8 cellular contexts compared by ENCODE assay signal in the genomic region with DNA sequence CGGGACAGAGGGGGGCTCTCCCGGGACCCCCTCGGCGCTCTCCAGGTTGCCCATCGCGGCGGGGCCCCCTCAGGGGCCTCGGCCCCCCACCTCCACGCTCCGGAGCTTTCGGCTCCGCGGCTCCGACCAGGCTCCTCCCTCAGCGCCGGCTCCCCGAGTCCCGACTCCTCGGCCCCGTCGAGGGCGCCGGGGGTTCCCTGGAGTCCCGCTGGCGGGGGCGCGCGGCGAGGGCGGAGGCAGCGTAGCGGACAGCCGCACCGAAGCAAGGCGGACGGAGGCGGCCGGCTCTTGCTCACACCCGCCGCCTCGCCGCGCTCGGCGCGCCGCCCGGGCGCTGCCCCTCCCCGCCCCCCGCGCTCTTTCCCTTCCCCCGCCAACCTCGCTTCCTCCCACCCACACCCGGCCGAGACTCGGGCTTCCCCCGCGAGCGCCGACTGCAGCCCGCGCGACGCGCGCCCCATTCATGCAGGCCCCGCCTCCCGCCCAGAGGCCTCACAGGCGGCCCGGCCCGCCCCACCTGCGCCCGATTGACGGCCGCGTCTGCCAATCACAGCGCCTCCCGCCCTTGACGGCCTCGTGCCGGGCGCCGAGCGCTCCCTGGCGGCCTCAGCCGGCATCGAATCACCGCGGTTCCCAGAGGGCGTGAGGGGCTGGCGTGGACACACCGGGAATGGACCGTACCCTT. TPM values are rescaled to one million over a fixed set of nuclear protein-coding genes. Genes with fewer than 3 reads are reported as not detected.
A peak's percentile ranks its signal among the peaks of the same experiment; 100 is the strongest.
DNase-seq lines count a peak whose midpoint lies in the region; ATAC-seq and TF ChIP-seq lines count a peak whose summit lies in the region.

Gene FMNL3, minus strand, starts transcription at position 279 of the 685 bp plus-strand sequence. Its CDS starts 225 bp downstream, at position 54.

- H3K27me3 Mint-ChIP-seq in HFFc6 (ENCODE audit: insufficient read depth), result peaks cover 13% of the 10 kb centered on the region
- peaks cover 44% of the 10 kb centered on the region for H3K27me3 Mint-ChIP-seq in activated naive CD4-positive, alpha-beta T cell treated with anti-CD3 and anti-CD28 coated beads, Interleukin-2, amount 10 ng/mL, durations not matched to agents 7 days and 5 days

- peak; percentile 99 for DNase-seq in GM10248 (ENCODE audit: extremely low spot score)
- DNase-seq in HFFc6, result peak; percentile 96
- DNase-seq in NAMALWA (ENCODE audit: low spot score), result peak; percentile 95
- DNase-seq in SK-MEL-5 (ENCODE audit: low read depth, low spot score), result peak; percentile 93
- DNase-seq in activated naive CD4-positive, alpha-beta T cell treated with anti-CD3 and anti-CD28 coated beads, Interleukin-2, amount 10 ng/mL, durations not matched to agents 7 days and 5 days, result peak; percentile 98
- peak; percentile 99 for DNase-seq in germinal center (ENCODE audit: low spot score)
- DNase-seq in omental fat pad (ENCODE audit: low spot score), result peak; percentile 94
- DNase-seq in testis, result peak; percentile 99

- H3K9me3 Mint-ChIP-seq in HFFc6, result no peaks in the 10 kb centered on the region
- H3K9me3 Mint-ChIP-seq in activated naive CD4-positive, alpha-beta T cell treated with anti-CD3 and anti-CD28 coated beads, Interleukin-2, amount 10 ng/mL, durations not matched to agents 7 days and 5 days, result no peaks in the 10 kb centered on the region

- peaks cover 46% of the 10 kb centered on the region for H3K4me1 Mint-ChIP-seq in HFFc6 (ENCODE audit: low read depth)
- peaks cover 43% of the 10 kb centered on the region for H3K4me1 Mint-ChIP-seq in activated naive CD4-positive, alpha-beta T cell treated with anti-CD3 and anti-CD28 coated beads, Interleukin-2, amount 10 ng/mL, durations not matched to agents 7 days and 5 days

- POLR2A ChIA-PET in GM10248 (lab: Yijun Ruan, JAX), result interaction anchor here (1.0 to 2.1 kb wide), 2 partner anchors 8 to 34 kb away, joined by 3 to 11 read pairs; partner anchors contain the start of gene TMBIM6

- CTCF ChIA-PET in GM10248 (lab: Yijun Ruan, JAX), result interaction anchor here (0.6 to 18.2 kb wide), 22 partner anchors 9 to 105 kb away, joined by 3 to 350 read pairs (median 3); partner anchors contain the start of genes PRPF40B and TMBIM6
- CTCF ChIA-PET in activated naive CD4-positive, alpha-beta T cell treated with anti-CD3 and anti-CD28 coated beads, Interleukin-2, amount 10 ng/mL, durations not matched to agents 7 days and 5 days (lab: Charles Lee), result interaction anchor here (0.6 to 14.0 kb wide), 17 partner anchors 9 to 851 kb away, joined by 3 to 370 read pairs (median 4); partner anchors contain the start of gene TMBIM6

- peak within 1 kb of the TSS; percentile 96 to 98 for H3K27ac ChIP-seq in testis

- peak within 1 kb of the TSS; percentile 76 for H3K27ac Mint-ChIP-seq in HFFc6
- peak within 1 kb of the TSS; percentile 66 for H3K27ac Mint-ChIP-seq in activated naive CD4-positive, alpha-beta T cell treated with anti-CD3 and anti-CD28 coated beads, Interleukin-2, amount 10 ng/mL, durations not matched to agents 7 days and 5 days

- H3K27me3 ChIP-seq in testis, result no peaks in the 10 kb centered on the region

- peak within 1 kb of the TSS; percentile 95 to 96 for H3K4me3 ChIP-seq in testis

- ATAC-seq in omental fat pad (ENCODE audit: low FRiP score), result peak; percentile 99

- TF ChIP-seq POLR2A in testis (IDR thresholded peaks at IDR 0.05), result peak; percentile 9

- in situ Hi-C loops in SK-MEL-5 (cut with HindIII; ENCODE audit: low pct_unique_long_range_greater_than_20kb, low sequenced_read_pairs), result no loop called here

- no peaks in the 10 kb centered on the region for H3K9me3 ChIP-seq in testis

- no peaks in the 10 kb centered on the region for H3K36me3 ChIP-seq in testis (ENCODE audit: low read depth, missing control alignments)

- peaks cover 25% of the 10 kb centered on the region for H3K4me1 ChIP-seq in testis

- no peaks in the 10 kb centered on the region for H3K36me3 Mint-ChIP-seq in HFFc6 (ENCODE audit: low read depth)
- peaks cover 11% of the 10 kb centered on the region for H3K36me3 Mint-ChIP-seq in activated naive CD4-positive, alpha-beta T cell treated with anti-CD3 and anti-CD28 coated beads, Interleukin-2, amount 10 ng/mL, durations not matched to agents 7 days and 5 days

- TF ChIP-seq CTCF in GM10248 (IDR thresholded peaks at IDR 0.05; ENCODE audit: control extremely low read depth, extremely low read depth, low read depth, missing control alignments), result peak; percentile 91
- TF ChIP-seq CTCF in HFFc6 (IDR thresholded peaks at IDR 0.05), result peak; percentile 97
- peak in 2 of 3 donors; percentile 96 to 97 for TF ChIP-seq CTCF in omental fat pad (IDR thresholded peaks at IDR 0.05)
- TF ChIP-seq CTCF in testis (IDR thresholded peaks at IDR 0.05), result peak; percentile 97 to 100 (median 100)

- intact Hi-C loops in testis (cut with DNase I; ENCODE audit: low total_unique reads), result loop anchor here (2.0 kb wide), 1 partner anchor 60 kb away; no protein-coding TSS in a partner anchor

- WGBS in testis, 2 donors, result 0 to 1% methylated on average over 17 to 83 of the region's 94 CpGs

- peak within 1 kb of the TSS; percentile 93 for H3K4me3 Mint-ChIP-seq in HFFc6
- peak within 1 kb of the TSS; percentile 92 for H3K4me3 Mint-ChIP-seq in activated naive CD4-positive, alpha-beta T cell treated with anti-CD3 and anti-CD28 coated beads, Interleukin-2, amount 10 ng/mL, durations not matched to agents 7 days and 5 days

RNA-seq across cellular contexts. Expression of gene FMNL3, which starts in this region (rescaled TPM):
- total RNA-seq in HFFc6 (2021; fragmentation: NEBNext Ultra II Directional; extraction: Animal tissue kit (Norgen Biotek cat#: 25700)), result 10 to 100 TPM; 15.8 to 21.8 (median 19.5) TPM
- 14.5 and 17.4 TPM in 2 replicates for total RNA-seq in SK-MEL-5 (2014; rRNA removed; shearing (Covaris generic))
- 11.2 and 15.1 TPM in 2 replicates for polyA plus RNA-seq in SK-MEL-5 (2015; cell fraction: cytosol; rRNA removed)
- 25.1 and 35.2 TPM in 2 replicates for polyA plus RNA-seq in SK-MEL-5 (2015; cell fraction: nucleus; rRNA removed)
- 10 to 100 TPM in 3 of 4 donors, 1 to 10 TPM in 1; 5.7 to 28.8 (median 22.1) TPM for total RNA-seq in omental fat pad
- 10 to 100 TPM; 40.5 to 73.5 TPM for total RNA-seq in testis
- 26.0 TPM for polyA plus RNA-seq in testis (ENCODE audit: insufficient read depth, low read depth, low replicate concordance)

Comparison
In these comparisons a context has a peak if more than half of its experiments do, and no peak if none do; other contexts are left out.
1. Peak in every context shown above with its lines: DNase-seq, ATAC-seq, H3K4me3 ChIP-seq and H3K27ac ChIP-seq.